11 cellular contexts compared by ENCODE assay signal in the genomic region with DNA sequence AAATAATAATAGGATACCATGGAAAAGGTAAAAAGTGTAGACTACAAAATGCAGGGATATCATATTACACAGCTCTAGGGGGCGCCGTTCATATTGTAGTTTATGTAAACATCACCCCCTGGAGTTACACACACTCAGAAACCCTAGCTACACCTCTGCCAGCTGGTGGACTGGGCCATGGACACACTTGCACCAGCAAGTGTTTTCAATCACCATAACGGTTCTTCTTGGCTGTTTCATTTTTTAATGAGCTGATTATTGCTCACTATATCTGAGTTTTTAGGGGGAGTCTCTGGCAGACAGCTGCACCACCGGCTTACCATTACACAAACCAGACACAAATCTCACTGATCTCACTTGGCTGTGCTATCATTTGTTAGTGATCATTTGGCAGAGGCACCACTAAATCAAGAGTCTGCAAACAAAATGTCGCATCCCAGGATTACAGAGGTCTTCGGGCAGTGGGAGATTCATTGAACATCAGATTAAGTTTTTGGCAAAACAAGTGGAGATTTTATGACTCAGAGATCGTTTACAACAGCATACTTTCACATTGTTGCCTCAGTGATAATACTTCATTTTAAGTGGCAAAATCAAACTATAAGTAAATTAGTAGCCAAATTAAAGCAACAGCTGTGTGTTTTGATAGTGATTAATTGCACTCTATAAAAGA.
DNase-seq lines count a peak whose midpoint lies in the region; ATAC-seq and TF ChIP-seq lines count a peak whose summit lies in the region.
"Had no signal": no experiment of that assay in that cellular context is flagged by ENCODE, and none has a peak within 500 bp of the region (broad histone marks: within the 10 kb centered on the region; RNA-seq: fewer than 3 reads in every experiment).

No MANE protein-coding gene starts in this region.

- H3K27me3 Mint-ChIP-seq in glutamatergic neuron (ENCODE audit: unreplicated experiment) (no peaks in the 10 kb centered on the region), type B pancreatic cell (peaks cover 4% of the 10 kb centered on the region)
- no peaks in the 10 kb centered on the region for H3K27me3 Mint-ChIP-seq in stimulated activated memory B cell treated with anti-CD40 and anti-IgM and Interleukin-4, amounts not matched to agents 10 μg/mL and 1 μg/mL and 100 μg/mL, for 72 hours
- H3K27me3 Mint-ChIP-seq: activated naive CD4-positive, alpha-beta T cell treated with anti-CD3 and anti-CD28 coated beads, Interleukin-2, amount 50 U/mL, for 24 hours had no signal

- no peaks in the 10 kb centered on the region for H3K9me3 ChIP-seq in right atrium auricular region

- no peak overlapping the region for H3K4me3 ChIP-seq in right atrium auricular region
- H3K4me3 ChIP-seq: lung had no signal

- H3K4me1 Mint-ChIP-seq in glutamatergic neuron (ENCODE audit: low read depth, unreplicated experiment) (no peaks in the 10 kb centered on the region), type B pancreatic cell (ENCODE audit: unreplicated experiment) (peaks cover 51% of the 10 kb centered on the region)
- H3K4me1 Mint-ChIP-seq in stimulated activated memory B cell treated with anti-CD40 and anti-IgM and Interleukin-4, amounts not matched to agents 10 μg/mL and 1 μg/mL and 100 μg/mL, for 72 hours = no peaks in the 10 kb centered on the region
- H3K4me1 Mint-ChIP-seq: activated naive CD4-positive, alpha-beta T cell treated with anti-CD3 and anti-CD28 coated beads, Interleukin-2, amount 50 U/mL, for 24 hours had no signal

- H3K9me3 Mint-ChIP-seq in glutamatergic neuron (ENCODE audit: unreplicated experiment) (no peaks in the 10 kb centered on the region), type B pancreatic cell (no peaks in the 10 kb centered on the region)
- no peaks in the 10 kb centered on the region for H3K9me3 Mint-ChIP-seq in stimulated activated memory B cell treated with anti-CD40 and anti-IgM and Interleukin-4, amounts not matched to agents 10 μg/mL and 1 μg/mL and 100 μg/mL, for 72 hours
- H3K9me3 Mint-ChIP-seq: activated naive CD4-positive, alpha-beta T cell treated with anti-CD3 and anti-CD28 coated beads, Interleukin-2, amount 50 U/mL, for 24 hours had no signal

- TF ChIP-seq CTCF in right atrium auricular region (IDR thresholded peaks at IDR 0.05) = no peak
- no peak for TF ChIP-seq CTCF in glutamatergic neuron (IDR thresholded peaks at IDR 0.05; ENCODE audit: partially characterized antibody, unreplicated experiment)
- peak; percentile 54 for TF ChIP-seq CTCF in type B pancreatic cell (conservative IDR thresholded peaks at IDR 0.05)

- H3K36me3 ChIP-seq in right atrium auricular region = no peaks in the 10 kb centered on the region

- intact Hi-C loops in Right ventricle myocardium inferior (cut with DNase I) = no loop called here

- peak overlapping the region in 1 of 2 donors; percentile 8 for H3K27ac ChIP-seq in right atrium auricular region

- ATAC-seq in Right ventricle myocardium inferior (peak; percentile 26), HG03159 (IDR thresholded peaks at IDR 0.05; ENCODE audit: unreplicated experiment) (no peak)
- ATAC-seq in stimulated activated memory B cell treated with anti-CD40 and anti-IgM and Interleukin-4, amounts not matched to agents 10 μg/mL and 1 μg/mL and 100 μg/mL, for 72 hours = no peak

- H3K27ac Mint-ChIP-seq in glutamatergic neuron (ENCODE audit: unreplicated experiment) = no peak overlapping the region
- H3K27ac Mint-ChIP-seq in type B pancreatic cell = no peak overlapping the region
- H3K27ac Mint-ChIP-seq in stimulated activated memory B cell treated with anti-CD40 and anti-IgM and Interleukin-4, amounts not matched to agents 10 μg/mL and 1 μg/mL and 100 μg/mL, for 72 hours = no peak overlapping the region
- H3K27ac Mint-ChIP-seq: activated naive CD4-positive, alpha-beta T cell treated with anti-CD3 and anti-CD28 coated beads, Interleukin-2, amount 50 U/mL, for 24 hours had no signal

- no peak for DNase-seq in Right ventricle myocardium inferior (ENCODE audit: missing footprints)
- DNase-seq in right atrium auricular region (ENCODE audit: low spot score) = no peak
- DNase-seq in RPMI8226 = peak; percentile 13
- peak; percentile 28 for DNase-seq in glutamatergic neuron
- no peak for DNase-seq in type B pancreatic cell (ENCODE audit: extremely low spot score, unreplicated experiment)
- no peak for DNase-seq in NCI-H510A treated with DMSO at 0.1 percent for 48 hours (lab: John Stamatoyannopoulos, UW)
- DNase-seq: DMS79 had no signal

- H3K4me3 Mint-ChIP-seq in glutamatergic neuron (ENCODE audit: unreplicated experiment) (no peak overlapping the region), type B pancreatic cell (no peak overlapping the region)
- H3K4me3 Mint-ChIP-seq in stimulated activated memory B cell treated with anti-CD40 and anti-IgM and Interleukin-4, amounts not matched to agents 10 μg/mL and 1 μg/mL and 100 μg/mL, for 72 hours = no peak overlapping the region
- H3K4me3 Mint-ChIP-seq: activated naive CD4-positive, alpha-beta T cell treated with anti-CD3 and anti-CD28 coated beads, Interleukin-2, amount 50 U/mL, for 24 hours had no signal

- H3K4me1 ChIP-seq in right atrium auricular region = peaks cover 0 to 5% of the 10 kb centered on the region in 2 donors

- H3K27me3 ChIP-seq in right atrium auricular region = no peaks in the 10 kb centered on the region

- H3K36me3 Mint-ChIP-seq in glutamatergic neuron (ENCODE audit: unreplicated experiment) (no peaks in the 10 kb centered on the region), type B pancreatic cell (peaks cover under 1% of the 10 kb centered on the region)
- H3K36me3 Mint-ChIP-seq in stimulated activated memory B cell treated with anti-CD40 and anti-IgM and Interleukin-4, amounts not matched to agents 10 μg/mL and 1 μg/mL and 100 μg/mL, for 72 hours = no peaks in the 10 kb centered on the region
- H3K36me3 Mint-ChIP-seq: activated naive CD4-positive, alpha-beta T cell treated with anti-CD3 and anti-CD28 coated beads, Interleukin-2, amount 50 U/mL, for 24 hours had no signal

Comparison
In these comparisons a context has a peak if more than half of its experiments do, and no peak if none do; other contexts are left out.
1. DNase-seq: peak in RPMI8226 (single experiment) and glutamatergic neuron (single experiment); none in Right ventricle myocardium inferior (single experiment), right atrium auricular region (single experiment), type B pancreatic cell (single experiment) and NCI-H510A treated with DMSO at 0.1 percent for 48 hours (single experiment).